In genomic region chr14:68514611-68515194, GRCh38 we compare ENCODE assay signal across 25 cellular contexts.
A peak's percentile ranks its signal among the peaks of the same experiment; 100 is the strongest.
DNase-seq lines count a peak whose midpoint lies in the region; ATAC-seq, FAIRE-seq and TF ChIP-seq lines count a peak whose summit lies in the region.
"Had no signal": no experiment of that assay in that cellular context is flagged by ENCODE, and none has a peak within 500 bp of the region (broad histone marks: within the 10 kb centered on the region; RNA-seq: fewer than 3 reads in every experiment).

No MANE protein-coding gene starts in this region.

- H3K79me2 ChIP-seq in mammary epithelial cell (ENCODE audit: insufficient read depth, low read length) = no peaks in the 10 kb centered on the region

- no peaks in the 10 kb centered on the region for H4K20me1 ChIP-seq in mammary epithelial cell (ENCODE audit: insufficient read depth, low read length)

- peak overlapping the region; percentile 45 for H3K27ac ChIP-seq in mammary epithelial cell (ENCODE audit: insufficient read depth, low read depth, low read length)
- peak overlapping the region; percentile 17 to 64 for H3K27ac ChIP-seq in left lung
- H3K27ac ChIP-seq: SJCRH30, tibial artery, WERI-Rb-1 had no signal

- H3K4me3 ChIP-seq in mammary epithelial cell (replicated peaks in 1 of 3; ENCODE audit: insufficient read depth in 1 of 3, low read depth in 2 of 3, low read length in 3 of 3) = no peak overlapping the region
- no peak overlapping the region for H3K4me3 ChIP-seq in left lung
- H3K4me3 ChIP-seq: gastroesophageal sphincter, K562, pancreas, SJCRH30, tibial artery had no signal

- no peak for TF ChIP-seq CTCF in mammary epithelial cell (conservative IDR thresholded peaks at IDR 0.05 in 1 of 2, IDR thresholded peaks at IDR 0.05 in 1 of 2; ENCODE audit: extremely low read depth in 1 of 2, insufficient read depth in 1 of 2, low read depth in 1 of 2, low read length in 2 of 2)
- TF ChIP-seq CTCF in left lung (IDR thresholded peaks at IDR 0.05) = no peak

- peak; percentile 23 for FAIRE-seq in HTR-8/SVneo (lab: Jason Lieb, UNC)
- FAIRE-seq: colon, K562, pancreas had no signal

- in situ Hi-C loops in mammary epithelial cell (cut with MboI; ENCODE audit: low sequenced_read_pairs in 2 of 2) = no loop called here

- intact Hi-C loops in mammary epithelial cell (cut with micrococcal nuclease) (loop anchor here (5.0 kb wide), 1 partner anchor 37 kb away; no protein-coding TSS in a partner anchor), left lung (cut with DNase I) (no loop called here)

- peaks cover 44% of the 10 kb centered on the region for H3K4me1 Mint-ChIP-seq in stimulated activated memory B cell treated with anti-CD40 and anti-IgM and Interleukin-4, amounts not matched to agents 10 μg/mL and 1 μg/mL and 100 μg/mL, for 72 hours
- H3K4me1 Mint-ChIP-seq in activated T-cell treated with anti-CD3 and anti-CD28 coated beads, Interleukin-2, amount 50 U/mL, for 24 hours (ENCODE audit: low read depth) = peaks cover 30% of the 10 kb centered on the region

- dilution Hi-C loops in mammary epithelial cell (cut with HindIII; ENCODE audit: low sequenced_read_pairs) = no loop called here

- DNase-seq in HTR-8/SVneo (ENCODE audit: insufficient read length, low spot score) (no peak), mammary epithelial cell (peak; percentile 29), left lung (no peak), OCI-M1 (lab: John Stamatoyannopoulos, UW) (no peak), HUDEP-2 (lab: John Stamatoyannopoulos, UW; ENCODE audit: unreplicated experiment in 76 of 76) (no peak), DMS 273 treated with DMSO at 0.1 percent for 48 hours (lab: John Stamatoyannopoulos, UW) (no peak)
- DNase-seq in activated T-cell treated with anti-CD3 and anti-CD28 coated beads, Interleukin-2, amount 50 U/mL, for 24 hours = no peak
- DNase-seq: activated T-cell treated with anti-CD3 and anti-CD28 coated beads, Interleukin-2, amount 50 U/mL, for 72 hours; CD4-positive, alpha-beta memory T cell; DMS79 treated with DMSO at 0.1 percent for 48 hours; H7; left ventricle myocardium superior; NCI-H1930; NCI-H524 treated with DMSO at 0.1 percent for 48 hours; pancreas; stimulated activated CD4-positive, alpha-beta T cell treated with anti-CD3 and anti-CD28 coated beads, Interleukin-12 subunit alpha, Interleukin-12 subunit beta, amount 100 ng/mL, for 4 hours; T-helper 2 cell; tibial artery; WERI-Rb-1 had no signal

- no TSS peak for BruUV-seq in mammary epithelial cell (replicated peaks; lab: Mats Ljungman, UMichigan)

- CTCF ChIA-PET in mammary epithelial cell (lab: Charles Lee; ENCODE audit: low non-redundant PET) = no interaction called here

- H3K27ac Mint-ChIP-seq in stimulated activated memory B cell treated with anti-CD40 and anti-IgM and Interleukin-4, amounts not matched to agents 10 μg/mL and 1 μg/mL and 100 μg/mL, for 72 hours = peak overlapping the region; percentile 76
- no peak overlapping the region for H3K27ac Mint-ChIP-seq in activated T-cell treated with anti-CD3 and anti-CD28 coated beads, Interleukin-2, amount 50 U/mL, for 24 hours
- H3K27ac Mint-ChIP-seq: activated naive CD8-positive, alpha-beta T cell; activated T-cell treated with anti-CD3 and anti-CD28 coated beads, Interleukin-2, amount 50 U/mL, for 72 hours had no signal

- no peaks in the 10 kb centered on the region for H3K36me3 Mint-ChIP-seq in stimulated activated memory B cell treated with anti-CD40 and anti-IgM and Interleukin-4, amounts not matched to agents 10 μg/mL and 1 μg/mL and 100 μg/mL, for 72 hours
- no peaks in the 10 kb centered on the region for H3K36me3 Mint-ChIP-seq in activated T-cell treated with anti-CD3 and anti-CD28 coated beads, Interleukin-2, amount 50 U/mL, for 24 hours (ENCODE audit: low read depth)
- H3K36me3 Mint-ChIP-seq: activated naive CD8-positive, alpha-beta T cell; CD4-positive, alpha-beta memory T cell had no signal

- H3K27me3 ChIP-seq in mammary epithelial cell (ENCODE audit: insufficient read depth, low read length) (no peaks in the 10 kb centered on the region), left lung (no peaks in the 10 kb centered on the region)
- H3K27me3 ChIP-seq: gastroesophageal sphincter, pancreas, SJCRH30, tibial artery had no signal

- no peaks in the 10 kb centered on the region for H3K9me3 ChIP-seq in mammary epithelial cell (replicated peaks; ENCODE audit: insufficient read depth, low read length)
- H3K9me3 ChIP-seq in left lung = no peaks in the 10 kb centered on the region
- H3K9me3 ChIP-seq: gastroesophageal sphincter, pancreas, SJCRH30, tibial artery had no signal

- WGBS in mammary epithelial cell (ENCODE audit: low coverage, missing lambda C conversion rate) = 4% methylated on average over 4 of the region's 4 CpGs

- peak overlapping the region; percentile 78 for H2AFZ ChIP-seq in mammary epithelial cell (ENCODE audit: low read depth, low read length)

- H3K4me1 ChIP-seq in mammary epithelial cell (ENCODE audit: insufficient read depth, low read length) (peaks cover 56% of the 10 kb centered on the region), left lung (peaks cover 7 to 50% of the 10 kb centered on the region in 2 donors)

- no peaks in the 10 kb centered on the region for H3K36me3 ChIP-seq in mammary epithelial cell (ENCODE audit: insufficient read depth, low read length)
- no peaks in the 10 kb centered on the region for H3K36me3 ChIP-seq in left lung
- H3K36me3 ChIP-seq: gastroesophageal sphincter, pancreas, SJCRH30, tibial artery, WERI-Rb-1 had no signal

- H3K9me3 Mint-ChIP-seq in stimulated activated memory B cell treated with anti-CD40 and anti-IgM and Interleukin-4, amounts not matched to agents 10 μg/mL and 1 μg/mL and 100 μg/mL, for 72 hours = no peaks in the 10 kb centered on the region
- no peaks in the 10 kb centered on the region for H3K9me3 Mint-ChIP-seq in activated T-cell treated with anti-CD3 and anti-CD28 coated beads, Interleukin-2, amount 50 U/mL, for 24 hours
- H3K9me3 Mint-ChIP-seq: activated T-cell treated with anti-CD3 and anti-CD28 coated beads, Interleukin-2, amount 50 U/mL, for 72 hours; CD4-positive, alpha-beta memory T cell had no signal

- H3K4me3 Mint-ChIP-seq in stimulated activated memory B cell treated with anti-CD40 and anti-IgM and Interleukin-4, amounts not matched to agents 10 μg/mL and 1 μg/mL and 100 μg/mL, for 72 hours = no peak overlapping the region
- no peak overlapping the region for H3K4me3 Mint-ChIP-seq in activated T-cell treated with anti-CD3 and anti-CD28 coated beads, Interleukin-2, amount 50 U/mL, for 24 hours
- H3K4me3 Mint-ChIP-seq: activated naive CD8-positive, alpha-beta T cell; activated T-cell treated with anti-CD3 and anti-CD28 coated beads, Interleukin-2, amount 50 U/mL, for 72 hours had no signal

- H3K4me2 ChIP-seq in mammary epithelial cell (ENCODE audit: insufficient read depth, low read depth, low read length) = peak overlapping the region; percentile 48

- H3K9ac ChIP-seq in mammary epithelial cell (ENCODE audit: insufficient read depth, low read length) = peak overlapping the region; percentile 32

- H3K27me3 Mint-ChIP-seq in stimulated activated memory B cell treated with anti-CD40 and anti-IgM and Interleukin-4, amounts not matched to agents 10 μg/mL and 1 μg/mL and 100 μg/mL, for 72 hours = no peaks in the 10 kb centered on the region
- no peaks in the 10 kb centered on the region for H3K27me3 Mint-ChIP-seq in activated T-cell treated with anti-CD3 and anti-CD28 coated beads, Interleukin-2, amount 50 U/mL, for 24 hours
- H3K27me3 Mint-ChIP-seq: activated naive CD8-positive, alpha-beta T cell; CD4-positive, alpha-beta memory T cell had no signal

- ATAC-seq in left lung = no peak
- no peak for ATAC-seq in stimulated activated memory B cell treated with anti-CD40 and anti-IgM and Interleukin-4, amounts not matched to agents 10 μg/mL and 1 μg/mL and 100 μg/mL, for 72 hours
- ATAC-seq: activated T-cell treated with anti-CD3 and anti-CD28 coated beads, Interleukin-2, amount 50 U/mL, for 72 hours; gastroesophageal sphincter; K562; left ventricle myocardium superior; pancreas had no signal
